In the genomic region with DNA sequence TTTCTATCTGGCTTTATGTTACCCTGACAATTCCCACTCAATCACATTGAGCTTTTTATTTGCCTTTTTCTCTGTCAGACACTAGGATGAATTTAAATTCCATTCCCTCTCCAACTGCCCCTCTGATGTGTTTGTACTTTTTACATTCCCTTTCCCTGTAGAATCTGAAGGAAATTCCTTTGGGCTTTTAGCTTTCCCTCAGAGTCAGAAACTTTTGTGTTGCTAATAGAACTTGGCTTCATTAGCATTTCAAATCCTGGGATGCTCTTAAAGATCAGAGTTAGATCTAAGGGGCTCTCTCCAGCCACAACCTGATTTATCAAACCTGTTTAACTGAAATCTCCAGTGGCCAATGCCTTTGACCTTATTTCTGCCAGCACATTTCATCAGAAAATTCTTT, we compare ENCODE assay signal across 19 cellular contexts. TPM values are rescaled to one million over a fixed set of nuclear protein-coding genes. Genes with fewer than 3 reads are reported as not detected.
"Had no signal": no experiment of that assay in that cellular context is flagged by ENCODE, and none has a peak within 500 bp of the region (broad histone marks: within the 10 kb centered on the region; RNA-seq: fewer than 3 reads in every experiment).

No MANE protein-coding gene starts in this region.

- H3K9me3 ChIP-seq: left ventricle myocardium inferior, ovary, psoas muscle, tibial nerve, uterus had no signal

- ATAC-seq: activated CD8-positive, alpha-beta memory T cell treated with anti-CD3 and anti-CD28 coated beads, Interleukin-2, amount 10 ng/mL, durations not matched to agents 7 days and 5 days; psoas muscle; right cardiac atrium; stimulated activated naive CD8-positive, alpha-beta T cell treated with anti-CD3 and anti-CD28 coated beads, Interleukin-15, Interleukin-2, amounts not matched to agents 100 U/mL and 50 U/mL, for 24 hours; T-cell had no signal

- H3K4me1 Mint-ChIP-seq: activated B cell treated with CpG ODN at 0.5 μM for 24 hours; activated CD4-positive, alpha-beta memory T cell treated with anti-CD3 and anti-CD28 coated beads, Interleukin-2, amount 10 ng/mL, durations not matched to agents 7 days and 5 days; activated CD8-positive, alpha-beta memory T cell treated with anti-CD3 and anti-CD28 coated beads, Interleukin-2, amount 10 ng/mL, durations not matched to agents 7 days and 5 days; central memory CD8-positive, alpha-beta T cell; T-cell had no signal

- H3K36me3 Mint-ChIP-seq: activated CD8-positive, alpha-beta memory T cell treated with anti-CD3 and anti-CD28 coated beads, Interleukin-2, amount 10 ng/mL, durations not matched to agents 7 days and 5 days; T-cell had no signal

- H3K27me3 Mint-ChIP-seq: activated B cell treated with CpG ODN at 0.5 μM for 24 hours had no signal

- DNase-seq: activated B cell treated with CpG ODN at 0.5 μM for 24 hours; activated CD4-positive, alpha-beta memory T cell treated with anti-CD3 and anti-CD28 coated beads, Interleukin-2, amount 10 ng/mL, durations not matched to agents 7 days and 5 days; activated CD4-positive, alpha-beta T cell treated with anti-CD3 and anti-CD28 coated beads for 4 hours; activated CD8-positive, alpha-beta memory T cell treated with anti-CD3 and anti-CD28 coated beads, Interleukin-2, amount 10 ng/mL, durations not matched to agents 7 days and 5 days; activated naive CD4-positive, alpha-beta T cell; brain microvascular endothelial cell; immature natural killer cell; kidney glomerular epithelial cell; left ventricle myocardium inferior; ovary; psoas muscle; right cardiac atrium; stimulated activated naive CD8-positive, alpha-beta T cell treated with anti-CD3 and anti-CD28 coated beads, Interleukin-15, Interleukin-2, amounts not matched to agents 100 U/mL and 50 U/mL, for 24 hours; T-cell; uterus had no signal

- H3K4me3 ChIP-seq: coronary artery, left ventricle myocardium inferior, ovary, psoas muscle, tibial nerve, uterus had no signal

- H3K9me3 Mint-ChIP-seq: activated CD4-positive, alpha-beta memory T cell treated with anti-CD3 and anti-CD28 coated beads, Interleukin-2, amount 10 ng/mL, durations not matched to agents 7 days and 5 days; immature natural killer cell had no signal

- H3K27me3 ChIP-seq: brain microvascular endothelial cell, ovary, tibial nerve, uterus had no signal

- H3K27ac ChIP-seq: brain microvascular endothelial cell, coronary artery, left ventricle myocardium inferior, ovary, psoas muscle, tibial nerve, uterus had no signal

- H3K4me3 Mint-ChIP-seq: activated B cell treated with CpG ODN at 0.5 μM for 24 hours; activated CD4-positive, alpha-beta memory T cell treated with anti-CD3 and anti-CD28 coated beads, Interleukin-2, amount 10 ng/mL, durations not matched to agents 7 days and 5 days; activated CD8-positive, alpha-beta memory T cell treated with anti-CD3 and anti-CD28 coated beads, Interleukin-2, amount 10 ng/mL, durations not matched to agents 7 days and 5 days; central memory CD8-positive, alpha-beta T cell; immature natural killer cell; T-cell had no signal

- H3K27ac Mint-ChIP-seq: activated B cell treated with CpG ODN at 0.5 μM for 24 hours; activated CD4-positive, alpha-beta memory T cell treated with anti-CD3 and anti-CD28 coated beads, Interleukin-2, amount 10 ng/mL, durations not matched to agents 7 days and 5 days; activated CD8-positive, alpha-beta memory T cell treated with anti-CD3 and anti-CD28 coated beads, Interleukin-2, amount 10 ng/mL, durations not matched to agents 7 days and 5 days; immature natural killer cell; T-cell had no signal

- H3K36me3 ChIP-seq: brain microvascular endothelial cell, left ventricle myocardium inferior, ovary, tibial nerve, uterus had no signal

- H3K4me1 ChIP-seq: left ventricle myocardium inferior, psoas muscle, tibial nerve had no signal

RNA-seq across cellular contexts. Expression of a gene that starts 7.9 kb away (rescaled TPM):
- total RNA-seq: activated B cell treated with CpG ODN at 0.5 μM for 24 hours; activated CD4-positive, alpha-beta memory T cell treated with anti-CD3 and anti-CD28 coated beads, Interleukin-2, amount 10 ng/mL, durations not matched to agents 7 days and 5 days; activated CD8-positive, alpha-beta memory T cell treated with anti-CD3 and anti-CD28 coated beads, Interleukin-2, amount 10 ng/mL, durations not matched to agents 7 days and 5 days; mononuclear cell; T-cell had no signal
